In the genomic region with DNA sequence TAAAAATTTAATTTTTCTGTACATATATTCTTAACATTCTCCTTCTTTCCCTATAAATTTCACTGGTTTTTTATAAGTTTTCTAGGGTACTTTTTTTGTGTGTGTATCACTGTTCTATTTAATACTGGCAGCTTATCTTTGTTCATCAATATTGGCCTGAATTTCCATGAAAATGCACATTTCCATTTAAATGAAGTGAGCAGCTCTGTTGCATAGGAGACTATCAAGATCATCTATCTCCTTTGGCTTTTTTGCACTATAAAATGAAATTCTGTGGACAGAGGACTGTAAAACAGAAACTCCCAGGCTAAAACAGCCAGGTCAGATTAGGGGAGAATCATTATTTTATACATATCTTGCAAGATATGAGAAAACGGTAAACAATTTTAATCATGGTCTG, we compare ENCODE assay signal across 6 cellular contexts.
"Had no signal": no experiment of that assay in that cellular context is flagged by ENCODE, and none has a peak within 500 bp of the region (broad histone marks: within the 10 kb centered on the region; RNA-seq: fewer than 3 reads in every experiment).

No MANE protein-coding gene starts in this region.

- H3K4me3 ChIP-seq: K562 had no signal

- DNase-seq: IMR-90, KBM-7, KG1 had no signal

- ATAC-seq: HepG2, K562 had no signal

- H3K27ac ChIP-seq: HL-60 had no signal
